16 cellular contexts compared by ENCODE assay signal in the genomic region with DNA sequence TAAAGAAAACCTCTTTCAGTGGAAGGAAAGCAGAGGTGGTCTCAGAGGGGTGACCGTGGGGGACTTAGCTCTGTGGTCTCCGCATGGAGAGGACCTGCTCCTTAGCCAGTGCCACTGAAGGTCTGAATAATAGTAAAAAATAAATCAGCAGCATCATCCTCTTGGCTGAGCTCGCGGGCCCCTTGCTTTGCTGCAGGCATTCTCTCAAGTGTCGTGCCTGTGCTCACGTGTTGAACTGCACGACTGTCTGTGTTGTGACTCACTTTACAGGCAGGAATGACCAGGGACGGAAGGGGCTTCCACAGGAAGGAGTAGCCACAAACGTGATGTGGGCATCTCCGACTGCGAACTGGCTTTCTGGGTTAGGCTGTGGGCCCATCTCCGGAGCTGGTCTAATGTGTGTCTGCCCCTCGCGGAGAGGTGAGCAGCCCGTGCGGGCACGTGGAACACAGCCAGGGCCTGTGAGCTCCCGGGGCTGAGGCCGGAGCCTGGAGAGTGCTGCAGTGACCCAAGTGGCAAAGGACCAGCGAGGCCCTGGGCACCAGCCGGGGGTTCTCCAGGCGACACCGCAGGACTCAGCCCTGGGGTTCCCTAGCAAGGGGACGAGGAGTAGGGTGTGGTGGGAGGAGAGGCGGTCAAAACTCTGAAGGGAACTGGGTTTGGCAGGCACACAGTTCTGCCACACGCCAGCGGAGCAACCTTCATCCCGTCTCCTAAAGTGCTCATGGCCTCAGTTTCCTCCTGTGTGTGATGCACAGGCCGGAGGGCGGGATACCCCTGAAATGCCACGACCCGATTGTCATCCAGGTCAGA.
"Had no signal": no experiment of that assay in that cellular context is flagged by ENCODE, and none has a peak within 500 bp of the region (broad histone marks: within the 10 kb centered on the region; RNA-seq: fewer than 3 reads in every experiment).

No MANE protein-coding gene starts in this region.

- DNase-seq: activated B cell treated with CpG ODN at 0.5 μM for 24 hours; activated CD4-positive, alpha-beta T cell treated with anti-CD3 and anti-CD28 coated beads for 1 hour; activated CD4-positive, alpha-beta T cell treated with anti-CD3 and anti-CD28 coated beads, Interleukin-2, amount 10 ng/mL, durations not matched to agents 24 days and 14 days; activated CD4-positive, alpha-beta T cell treated with anti-CD3 and anti-CD28 coated beads, Interleukin-2, amount 50 U/mL, for 48 hours; activated CD8-positive, alpha-beta memory T cell treated with anti-CD3 and anti-CD28 coated beads, Interleukin-2, amount 10 ng/mL, durations not matched to agents 7 days and 5 days; activated effector memory CD4-positive, alpha-beta T cell treated with Interleukin-2 at 50 U/mL for 16 hours; activated naive CD4-positive, alpha-beta T cell; activated T-cell treated with anti-CD3 and anti-CD28 coated beads, Interleukin-2, amount 50 U/mL, for 24 hours; cerebellar nuclear complex; NCI-H1092; NCI-H345; NCI-H69; NK-92 treated with Interleukin-12 subunit alpha and Interleukin-12 subunit beta, amount 100 ng/mL, for 24 hours; OCI-M1; SHP77 treated with DMSO at 0.1 percent for 48 hours had no signal

- ATAC-seq: activated CD8-positive, alpha-beta memory T cell treated with anti-CD3 and anti-CD28 coated beads, Interleukin-2, amount 10 ng/mL, durations not matched to agents 7 days and 5 days; Panc1 had no signal
